Comparison of ENCODE assay signal across 1 cellular context in the genomic region with DNA sequence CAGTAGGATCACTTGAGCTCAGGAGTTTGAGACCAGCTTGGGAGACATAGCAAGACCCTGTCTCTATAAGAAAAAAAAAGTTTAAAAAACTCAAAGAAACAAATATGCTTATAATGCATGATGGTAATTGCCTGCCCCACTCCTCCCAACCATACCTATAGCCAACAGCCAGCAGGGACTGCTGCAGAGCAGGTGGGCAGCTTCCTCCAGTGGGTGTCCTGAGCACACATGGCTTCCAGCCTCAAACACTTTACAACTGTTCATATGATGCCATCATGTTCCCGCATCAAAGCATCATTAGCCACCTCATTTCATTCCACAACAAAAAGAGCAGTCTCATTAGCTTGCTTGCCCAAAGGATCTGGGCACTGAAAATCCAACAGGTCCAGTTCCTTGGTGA.
A peak's percentile ranks its signal among the peaks of the same experiment; 100 is the strongest.
TF ChIP-seq lines count a peak whose summit lies in the region.

No MANE protein-coding gene starts in this region.

TF ChIP-seq in HEK293, 187 proteins besides CTCF, POLR2A, EP300 and RAD21 (continued from another document):
- TF ChIP-seq HOXC10 (CRISPR knock-in tag; IDR thresholded peaks at IDR 0.05): no peak
- no peak for TF ChIP-seq ZNF501 (tag by site-specific recombination; IDR thresholded peaks at IDR 0.05)
- 0 out of 2 replicates have a peak, but pooled peaks have one; percentile 17 for TF ChIP-seq SCRT2 (tag by site-specific recombination; IDR thresholded peaks at IDR 0.05)
- TF ChIP-seq ZBTB1 (tag by site-specific recombination; IDR thresholded peaks at IDR 0.05): no peak
- TF ChIP-seq ZNF211 (tag by site-specific recombination; IDR thresholded peaks at IDR 0.05; ENCODE audit: low read depth): no peak
- TF ChIP-seq, protein P1, sequence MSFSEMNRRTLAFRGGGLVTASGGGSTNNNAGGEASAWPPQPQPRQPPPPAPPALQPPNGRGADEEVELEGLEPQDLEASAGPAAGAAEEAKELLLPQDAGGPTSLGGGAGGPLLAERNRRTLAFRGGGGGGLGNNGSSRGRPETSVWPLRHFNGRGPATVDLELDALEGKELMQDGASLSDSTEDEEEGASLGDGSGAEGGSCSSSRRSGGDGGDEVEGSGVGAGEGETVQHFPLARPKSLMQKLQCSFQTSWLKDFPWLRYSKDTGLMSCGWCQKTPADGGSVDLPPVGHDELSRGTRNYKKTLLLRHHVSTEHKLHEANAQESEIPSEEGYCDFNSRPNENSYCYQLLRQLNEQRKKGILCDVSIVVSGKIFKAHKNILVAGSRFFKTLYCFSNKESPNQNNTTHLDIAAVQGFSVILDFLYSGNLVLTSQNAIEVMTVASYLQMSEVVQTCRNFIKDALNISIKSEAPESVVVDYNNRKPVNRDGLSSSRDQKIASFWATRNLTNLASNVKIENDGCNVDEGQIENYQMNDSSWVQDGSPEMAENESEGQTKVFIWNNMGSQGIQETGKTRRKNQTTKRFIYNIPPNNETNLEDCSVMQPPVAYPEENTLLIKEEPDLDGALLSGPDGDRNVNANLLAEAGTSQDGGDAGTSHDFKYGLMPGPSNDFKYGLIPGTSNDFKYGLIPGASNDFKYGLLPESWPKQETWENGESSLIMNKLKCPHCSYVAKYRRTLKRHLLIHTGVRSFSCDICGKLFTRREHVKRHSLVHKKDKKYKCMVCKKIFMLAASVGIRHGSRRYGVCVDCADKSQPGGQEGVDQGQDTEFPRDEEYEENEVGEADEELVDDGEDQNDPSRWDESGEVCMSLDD (tag by site-specific recombination; IDR thresholded peaks at IDR 0.05): no peak
- TF ChIP-seq ZNF530 (tag by site-specific recombination; IDR thresholded peaks at IDR 0.05; ENCODE audit: low read depth): no peak
- peak; percentile 60 for TF ChIP-seq EGR2 (tag by site-specific recombination; IDR thresholded peaks at IDR 0.05; ENCODE audit: low read depth)
- no peak for TF ChIP-seq ZNF174 (tag by site-specific recombination; IDR thresholded peaks at IDR 0.05)
- TF ChIP-seq, protein P2, sequence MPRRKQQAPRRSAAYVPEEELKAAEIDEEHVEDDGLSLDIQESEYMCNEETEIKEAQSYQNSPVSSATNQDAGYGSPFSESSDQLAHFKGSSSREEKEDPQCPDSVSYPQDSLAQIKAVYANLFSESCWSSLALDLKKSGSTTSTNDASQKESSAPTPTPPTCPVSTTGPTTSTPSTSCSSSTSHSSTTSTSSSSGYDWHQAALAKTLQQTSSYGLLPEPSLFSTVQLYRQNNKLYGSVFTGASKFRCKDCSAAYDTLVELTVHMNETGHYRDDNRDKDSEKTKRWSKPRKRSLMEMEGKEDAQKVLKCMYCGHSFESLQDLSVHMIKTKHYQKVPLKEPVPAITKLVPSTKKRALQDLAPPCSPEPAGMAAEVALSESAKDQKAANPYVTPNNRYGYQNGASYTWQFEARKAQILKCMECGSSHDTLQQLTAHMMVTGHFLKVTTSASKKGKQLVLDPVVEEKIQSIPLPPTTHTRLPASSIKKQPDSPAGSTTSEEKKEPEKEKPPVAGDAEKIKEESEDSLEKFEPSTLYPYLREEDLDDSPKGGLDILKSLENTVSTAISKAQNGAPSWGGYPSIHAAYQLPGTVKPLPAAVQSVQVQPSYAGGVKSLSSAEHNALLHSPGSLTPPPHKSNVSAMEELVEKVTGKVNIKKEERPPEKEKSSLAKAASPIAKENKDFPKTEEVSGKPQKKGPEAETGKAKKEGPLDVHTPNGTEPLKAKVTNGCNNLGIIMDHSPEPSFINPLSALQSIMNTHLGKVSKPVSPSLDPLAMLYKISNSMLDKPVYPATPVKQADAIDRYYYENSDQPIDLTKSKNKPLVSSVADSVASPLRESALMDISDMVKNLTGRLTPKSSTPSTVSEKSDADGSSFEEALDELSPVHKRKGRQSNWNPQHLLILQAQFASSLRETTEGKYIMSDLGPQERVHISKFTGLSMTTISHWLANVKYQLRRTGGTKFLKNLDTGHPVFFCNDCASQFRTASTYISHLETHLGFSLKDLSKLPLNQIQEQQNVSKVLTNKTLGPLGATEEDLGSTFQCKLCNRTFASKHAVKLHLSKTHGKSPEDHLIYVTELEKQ (tag by site-specific recombination; IDR thresholded peaks at IDR 0.05; ENCODE audit: borderline replicate concordance): no peak
- TF ChIP-seq, protein P3, sequence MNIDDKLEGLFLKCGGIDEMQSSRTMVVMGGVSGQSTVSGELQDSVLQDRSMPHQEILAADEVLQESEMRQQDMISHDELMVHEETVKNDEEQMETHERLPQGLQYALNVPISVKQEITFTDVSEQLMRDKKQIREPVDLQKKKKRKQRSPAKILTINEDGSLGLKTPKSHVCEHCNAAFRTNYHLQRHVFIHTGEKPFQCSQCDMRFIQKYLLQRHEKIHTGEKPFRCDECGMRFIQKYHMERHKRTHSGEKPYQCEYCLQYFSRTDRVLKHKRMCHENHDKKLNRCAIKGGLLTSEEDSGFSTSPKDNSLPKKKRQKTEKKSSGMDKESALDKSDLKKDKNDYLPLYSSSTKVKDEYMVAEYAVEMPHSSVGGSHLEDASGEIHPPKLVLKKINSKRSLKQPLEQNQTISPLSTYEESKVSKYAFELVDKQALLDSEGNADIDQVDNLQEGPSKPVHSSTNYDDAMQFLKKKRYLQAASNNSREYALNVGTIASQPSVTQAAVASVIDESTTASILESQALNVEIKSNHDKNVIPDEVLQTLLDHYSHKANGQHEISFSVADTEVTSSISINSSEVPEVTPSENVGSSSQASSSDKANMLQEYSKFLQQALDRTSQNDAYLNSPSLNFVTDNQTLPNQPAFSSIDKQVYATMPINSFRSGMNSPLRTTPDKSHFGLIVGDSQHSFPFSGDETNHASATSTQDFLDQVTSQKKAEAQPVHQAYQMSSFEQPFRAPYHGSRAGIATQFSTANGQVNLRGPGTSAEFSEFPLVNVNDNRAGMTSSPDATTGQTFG (tag by site-specific recombination; IDR thresholded peaks at IDR 0.05; ENCODE audit: borderline replicate concordance): no peak
- peak; percentile 61 for TF ChIP-seq ZFHX2 (tag by site-specific recombination; conservative IDR thresholded peaks at IDR 0.05)
- TF ChIP-seq ZNF292 (tag by site-specific recombination; IDR thresholded peaks at IDR 0.05; ENCODE audit: borderline replicate concordance, low read depth): no peak
- TF ChIP-seq ZNF366 (tag by site-specific recombination; conservative IDR thresholded peaks at IDR 0.05): no peak
- TF ChIP-seq MZF1 (tag by site-specific recombination; IDR thresholded peaks at IDR 0.05; ENCODE audit: borderline replicate concordance): no peak
- TF ChIP-seq FEZF1 (tag by site-specific recombination; IDR thresholded peaks at IDR 0.05): peak; percentile 27; the same call in 1 of the 2 replicates
- TF ChIP-seq ZNF843 (tag by site-specific recombination; IDR thresholded peaks at IDR 0.05): no peak
